10 cellular contexts compared by ENCODE assay signal in the genomic region with DNA sequence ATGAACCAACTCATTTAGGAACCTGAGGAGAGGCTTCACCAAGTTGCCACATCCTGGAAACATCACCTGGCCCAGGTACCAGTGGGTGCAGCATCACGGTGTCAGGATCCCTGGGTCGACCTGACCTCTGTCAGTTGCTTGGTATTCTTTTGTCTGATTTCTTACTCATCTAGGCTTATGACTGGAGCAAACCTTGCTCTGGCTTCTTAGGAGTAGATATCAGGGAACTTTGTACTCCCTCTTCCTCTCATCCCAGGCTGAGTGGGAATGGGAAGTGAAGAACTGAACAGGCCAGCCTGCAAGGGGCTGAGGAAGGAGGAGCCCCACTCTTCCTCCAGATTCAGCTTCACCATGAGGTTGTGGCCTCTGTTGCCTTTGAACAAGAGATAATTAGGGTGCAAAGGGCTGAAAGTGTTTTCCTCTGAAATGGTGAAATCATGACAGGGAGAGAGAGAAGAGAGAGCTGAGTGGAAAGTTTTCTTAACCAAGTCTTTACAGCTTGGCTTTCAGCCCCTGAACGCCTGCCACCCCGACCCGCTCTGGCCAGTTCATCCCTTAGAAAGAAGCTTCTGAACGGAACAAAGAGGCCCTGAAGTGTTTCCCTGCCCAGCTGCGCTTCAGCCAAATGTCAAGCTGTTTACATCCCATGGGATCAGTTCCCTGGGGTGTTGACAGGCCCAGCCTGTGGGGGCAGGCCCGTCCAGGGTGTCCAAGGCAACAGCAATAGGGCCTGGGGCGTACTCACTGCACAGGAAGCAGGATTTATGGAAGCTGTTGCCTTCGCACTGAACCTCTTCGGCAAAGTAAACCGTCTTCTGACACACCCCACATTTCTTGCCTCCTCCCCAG. TPM values are rescaled to one million over a fixed set of nuclear protein-coding genes. Genes with fewer than 3 reads are reported as not detected.
DNase-seq lines count a peak whose midpoint lies in the region; ATAC-seq and TF ChIP-seq lines count a peak whose summit lies in the region.
"Had no signal": no experiment of that assay in that cellular context is flagged by ENCODE, and none has a peak within 500 bp of the region (broad histone marks: within the 10 kb centered on the region; RNA-seq: fewer than 3 reads in every experiment).

No MANE protein-coding gene starts in this region.

- H3K27me3 ChIP-seq in duodenal mucosa (ENCODE audit: control insufficient read depth in 1 of 2, insufficient read depth in 2 of 2, low read length in 2 of 2) (no peaks in the 10 kb centered on the region), lower lobe of right lung (ENCODE audit: low read depth) (no peaks in the 10 kb centered on the region)

- intact Hi-C loops in lower lobe of right lung (cut with DNase I) = no loop called here

- no peaks in the 10 kb centered on the region for H3K9me3 ChIP-seq in duodenal mucosa (ENCODE audit: control insufficient read depth in 1 of 2, low read length in 2 of 2)
- H3K9me3 ChIP-seq in lower lobe of right lung = no peaks in the 10 kb centered on the region

- no peak overlapping the region for H3K27ac Mint-ChIP-seq in activated naive CD8-positive, alpha-beta T cell treated with anti-CD3 and anti-CD28 coated beads, Interleukin-2, amount 50 U/mL, for 24 hours

- H3K4me3 ChIP-seq in duodenal mucosa (ENCODE audit: low read depth in 1 of 2, low read length in 2 of 2) (no peak overlapping the region), lower lobe of right lung (no peak overlapping the region)

- ATAC-seq in lower lobe of right lung (peak; percentile 45 to 75), GM21367 (IDR thresholded peaks at IDR 0.05; ENCODE audit: unreplicated experiment) (no peak)
- ATAC-seq in activated naive CD8-positive, alpha-beta T cell treated with anti-CD3 and anti-CD28 coated beads, Interleukin-2, amount 50 U/mL, for 24 hours = no peak

- H3K4me3 Mint-ChIP-seq in activated naive CD8-positive, alpha-beta T cell treated with anti-CD3 and anti-CD28 coated beads, Interleukin-2, amount 50 U/mL, for 24 hours = no peak overlapping the region

- no peak for TF ChIP-seq CTCF in lower lobe of right lung (IDR thresholded peaks at IDR 0.05)

- H3K27me3 Mint-ChIP-seq in activated naive CD8-positive, alpha-beta T cell treated with anti-CD3 and anti-CD28 coated beads, Interleukin-2, amount 50 U/mL, for 24 hours = no peaks in the 10 kb centered on the region

- DNase-seq in NCI-H2081 treated with DMSO at 0.1 percent for 48 hours (lab: John Stamatoyannopoulos, UW) (peak; percentile 4), lower lobe of right lung (peak; percentile 65), superior temporal gyrus (ENCODE audit: extremely low spot score) (peak; percentile 92), cortex of kidney (lab: John Stamatoyannopoulos, UW) (no peak), iPS-NIHi7 (ENCODE audit: extremely low spot score) (no peak)
- no peak for DNase-seq in activated naive CD8-positive, alpha-beta T cell treated with anti-CD3 and anti-CD28 coated beads, Interleukin-2, amount 50 U/mL, for 24 hours
- DNase-seq: mesendoderm had no signal

- peak overlapping the region in 1 of 2 donors; percentile 30 for H3K9ac ChIP-seq in duodenal mucosa (ENCODE audit: low read depth in 1 of 2, low read length in 2 of 2)
- H3K9ac ChIP-seq: KMS-11 had no signal

- H3K36me3 Mint-ChIP-seq in activated naive CD8-positive, alpha-beta T cell treated with anti-CD3 and anti-CD28 coated beads, Interleukin-2, amount 50 U/mL, for 24 hours (ENCODE audit: low read depth) = peaks cover 27% of the 10 kb centered on the region

- H3K4me1 ChIP-seq in duodenal mucosa (ENCODE audit: control insufficient read depth in 1 of 2, insufficient read depth in 2 of 2, low read length in 2 of 2) (peaks cover 31 to 35% of the 10 kb centered on the region in 2 donors), lower lobe of right lung (peaks cover 71% of the 10 kb centered on the region)

- H3K36me3 ChIP-seq in duodenal mucosa (ENCODE audit: control insufficient read depth in 1 of 2, insufficient read depth in 2 of 2, low read length in 2 of 2) = peaks cover 11 to 37% of the 10 kb centered on the region in 2 donors
- H3K36me3 ChIP-seq in lower lobe of right lung = peaks cover 35% of the 10 kb centered on the region

- H3K4me1 Mint-ChIP-seq in activated naive CD8-positive, alpha-beta T cell treated with anti-CD3 and anti-CD28 coated beads, Interleukin-2, amount 50 U/mL, for 24 hours = no peaks in the 10 kb centered on the region

- peak overlapping the region; percentile 71 for H3K27ac ChIP-seq in duodenal mucosa (ENCODE audit: low read depth, low read length)
- H3K27ac ChIP-seq in lower lobe of right lung = peak overlapping the region; percentile 74
- H3K27ac ChIP-seq: KMS-11 had no signal

- no peaks in the 10 kb centered on the region for H3K9me3 Mint-ChIP-seq in activated naive CD8-positive, alpha-beta T cell treated with anti-CD3 and anti-CD28 coated beads, Interleukin-2, amount 50 U/mL, for 24 hours

RNA-seq across cellular contexts. Expression of a gene that starts 11.3 kb away (rescaled TPM):
- total RNA-seq in lower lobe of right lung = 185 TPM

RNA-seq across cellular contexts. Expression of a gene that starts 26.7 kb away (rescaled TPM):
- 97.1 TPM for total RNA-seq in lower lobe of right lung

RNA-seq across cellular contexts. Expression of a gene that starts 43.3 kb away (rescaled TPM):
- total RNA-seq in lower lobe of right lung = 24.5 TPM

Comparison
In these comparisons a context has a peak if more than half of its experiments do, and no peak if none do; other contexts are left out.
1. DNase-seq: peak in NCI-H2081 treated with DMSO at 0.1 percent for 48 hours (single experiment), lower lobe of right lung (single experiment) and superior temporal gyrus (single experiment); none in activated naive CD8-positive, alpha-beta T cell treated with anti-CD3 and anti-CD28 coated beads, Interleukin-2, amount 50 U/mL, for 24 hours (single experiment), cortex of kidney (single experiment) and iPS-NIHi7 (single experiment).
2. ATAC-seq: peak in lower lobe of right lung (2 of 2); none in GM21367 (single experiment) and activated naive CD8-positive, alpha-beta T cell treated with anti-CD3 and anti-CD28 coated beads, Interleukin-2, amount 50 U/mL, for 24 hours (single experiment).